1 cellular context compared by ENCODE assay signal in genomic region chr17:45579529-45580495, GRCh38.
TF ChIP-seq lines count a peak whose summit lies in the region.

No MANE protein-coding gene starts in this region.

TF ChIP-seq in HEK293, 187 proteins besides CTCF, POLR2A, EP300 and RAD21 (continued from another document and continues in another):
- no peak for TF ChIP-seq ZNF202 (tag by site-specific recombination; IDR thresholded peaks at IDR 0.05; ENCODE audit: borderline replicate concordance)
- TF ChIP-seq ZNF677 (tag by site-specific recombination; IDR thresholded peaks at IDR 0.05): no peak
- TF ChIP-seq ZNF169 (tag by site-specific recombination; IDR thresholded peaks at IDR 0.05): no peak
- peak; percentile 35 for TF ChIP-seq ZNF335 (tag by site-specific recombination; conservative IDR thresholded peaks at IDR 0.05)
- no peak for TF ChIP-seq ZNF768 (tag by site-specific recombination; IDR thresholded peaks at IDR 0.05)
- TF ChIP-seq EGR2 (tag by site-specific recombination; IDR thresholded peaks at IDR 0.05; ENCODE audit: low read depth): peak; percentile 96
- TF ChIP-seq ZNF548 (tag by site-specific recombination; IDR thresholded peaks at IDR 0.05): no peak
- no peak for TF ChIP-seq TSHZ1 (tag by site-specific recombination; IDR thresholded peaks at IDR 0.05; ENCODE audit: borderline replicate concordance)
- no peak for TF ChIP-seq ZFP41 (tag by site-specific recombination; IDR thresholded peaks at IDR 0.05; ENCODE audit: borderline replicate concordance)
- TF ChIP-seq ZBTB26 (tag by site-specific recombination; optimal IDR thresholded peaks at IDR 0.05): no peak
- TF ChIP-seq ZNF302 (tag by site-specific recombination; IDR thresholded peaks at IDR 0.05; ENCODE audit: low read depth): no peak
- TF ChIP-seq, protein P1, sequence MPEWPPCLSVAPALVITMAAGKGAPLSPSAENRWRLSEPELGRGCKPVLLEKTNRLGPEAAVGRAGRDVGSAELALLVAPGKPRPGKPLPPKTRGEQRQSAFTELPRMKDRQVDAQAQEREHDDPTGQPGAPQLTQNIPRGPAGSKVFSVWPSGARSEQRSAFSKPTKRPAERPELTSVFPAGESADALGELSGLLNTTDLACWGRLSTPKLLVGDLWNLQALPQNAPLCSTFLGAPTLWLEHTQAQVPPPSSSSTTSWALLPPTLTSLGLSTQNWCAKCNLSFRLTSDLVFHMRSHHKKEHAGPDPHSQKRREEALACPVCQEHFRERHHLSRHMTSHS (tag by site-specific recombination; IDR thresholded peaks at IDR 0.05): no peak
- TF ChIP-seq, protein P2, sequence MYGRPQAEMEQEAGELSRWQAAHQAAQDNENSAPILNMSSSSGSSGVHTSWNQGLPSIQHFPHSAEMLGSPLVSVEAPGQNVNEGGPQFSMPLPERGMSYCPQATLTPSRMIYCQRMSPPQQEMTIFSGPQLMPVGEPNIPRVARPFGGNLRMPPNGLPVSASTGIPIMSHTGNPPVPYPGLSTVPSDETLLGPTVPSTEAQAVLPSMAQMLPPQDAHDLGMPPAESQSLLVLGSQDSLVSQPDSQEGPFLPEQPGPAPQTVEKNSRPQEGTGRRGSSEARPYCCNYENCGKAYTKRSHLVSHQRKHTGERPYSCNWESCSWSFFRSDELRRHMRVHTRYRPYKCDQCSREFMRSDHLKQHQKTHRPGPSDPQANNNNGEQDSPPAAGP (tag by site-specific recombination; IDR thresholded peaks at IDR 0.05): 0 out of 2 replicates have a peak, but pooled peaks have one; percentile 62
- TF ChIP-seq ZBTB20 (tag by site-specific recombination; IDR thresholded peaks at IDR 0.05): peak; percentile 51; the same call in 1 of the 2 replicates
- TF ChIP-seq ZNF133 (tag by site-specific recombination; IDR thresholded peaks at IDR 0.05): no peak
- no peak for TF ChIP-seq ZNF837 (tag by site-specific recombination; IDR thresholded peaks at IDR 0.05)
- no peak for TF ChIP-seq ZNF514 (tag by site-specific recombination; IDR thresholded peaks at IDR 0.05)
- TF ChIP-seq ZNF274 (IDR thresholded peaks at IDR 0.05; ENCODE audit: low read length): no peak
- no peak for TF ChIP-seq ZNF274 (tag by site-specific recombination; IDR thresholded peaks at IDR 0.05; ENCODE audit: borderline replicate concordance)
- TF ChIP-seq SALL2 (tag by site-specific recombination; IDR thresholded peaks at IDR 0.05; ENCODE audit: borderline replicate concordance): no peak
- no peak for TF ChIP-seq ZNF146 (tag by site-specific recombination; IDR thresholded peaks at IDR 0.05)
- no peak for TF ChIP-seq ZNF311 (tag by site-specific recombination; IDR thresholded peaks at IDR 0.05; ENCODE audit: borderline replicate concordance)
- TF ChIP-seq ZNF138 (tag by site-specific recombination; IDR thresholded peaks at IDR 0.05; ENCODE audit: borderline replicate concordance): no peak
- TF ChIP-seq ZFP69B (tag by site-specific recombination; IDR thresholded peaks at IDR 0.05): 0 out of 2 replicates have a peak, but pooled peaks have one; percentile 23
- no peak for TF ChIP-seq KLF8 (tag by site-specific recombination; IDR thresholded peaks at IDR 0.05)
- no peak for TF ChIP-seq ZNF132 (tag by site-specific recombination; IDR thresholded peaks at IDR 0.05; ENCODE audit: borderline replicate concordance)
- TF ChIP-seq ZNF148 (tag by site-specific recombination; IDR thresholded peaks at IDR 0.05; ENCODE audit: borderline replicate concordance): no peak
- peak; percentile 93 for TF ChIP-seq ZNF600 (tag by site-specific recombination; IDR thresholded peaks at IDR 0.05)
- TF ChIP-seq ZNF510 (tag by site-specific recombination; IDR thresholded peaks at IDR 0.05; ENCODE audit: insufficient replicate concordance): no peak
- TF ChIP-seq ZNF629 (tag by site-specific recombination; IDR thresholded peaks at IDR 0.05): peak; percentile 36; the same call in 1 of the 2 replicates
- TF ChIP-seq AEBP2 (tag by site-specific recombination; IDR thresholded peaks at IDR 0.05; ENCODE audit: borderline replicate concordance): no peak
- TF ChIP-seq, protein P3, sequence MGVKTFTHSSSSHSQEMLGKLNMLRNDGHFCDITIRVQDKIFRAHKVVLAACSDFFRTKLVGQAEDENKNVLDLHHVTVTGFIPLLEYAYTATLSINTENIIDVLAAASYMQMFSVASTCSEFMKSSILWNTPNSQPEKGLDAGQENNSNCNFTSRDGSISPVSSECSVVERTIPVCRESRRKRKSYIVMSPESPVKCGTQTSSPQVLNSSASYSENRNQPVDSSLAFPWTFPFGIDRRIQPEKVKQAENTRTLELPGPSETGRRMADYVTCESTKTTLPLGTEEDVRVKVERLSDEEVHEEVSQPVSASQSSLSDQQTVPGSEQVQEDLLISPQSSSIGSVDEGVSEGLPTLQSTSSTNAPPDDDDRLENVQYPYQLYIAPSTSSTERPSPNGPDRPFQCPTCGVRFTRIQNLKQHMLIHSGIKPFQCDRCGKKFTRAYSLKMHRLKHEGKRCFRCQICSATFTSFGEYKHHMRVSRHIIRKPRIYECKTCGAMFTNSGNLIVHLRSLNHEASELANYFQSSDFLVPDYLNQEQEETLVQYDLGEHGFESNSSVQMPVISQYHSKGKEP (tag by site-specific recombination; IDR thresholded peaks at IDR 0.05): no peak
- no peak for TF ChIP-seq SP3 (tag by site-specific recombination; IDR thresholded peaks at IDR 0.05)
- no peak for TF ChIP-seq KLF16 (tag by site-specific recombination; IDR thresholded peaks at IDR 0.05)
- TF ChIP-seq GFI1B (tag by site-specific recombination; IDR thresholded peaks at IDR 0.05): no peak
- no peak for TF ChIP-seq ZNF157 (tag by site-specific recombination; IDR thresholded peaks at IDR 0.05)
- TF ChIP-seq ZSCAN4 (tag by site-specific recombination; IDR thresholded peaks at IDR 0.05): no peak
- peak; percentile 68; the same call in 1 of the 2 replicates for TF ChIP-seq MEIS1 (CRISPR knock-in tag; IDR thresholded peaks at IDR 0.05; ENCODE audit: borderline replicate concordance)
- TF ChIP-seq ZNF248 (tag by site-specific recombination; IDR thresholded peaks at IDR 0.05): no peak
- TF ChIP-seq ZNF76 (tag by site-specific recombination; IDR thresholded peaks at IDR 0.05; ENCODE audit: borderline replicate concordance, low read depth): no peak
- TF ChIP-seq TRIM28 (IDR thresholded peaks at IDR 0.05; ENCODE audit: borderline replicate concordance, low read length): no peak
- TF ChIP-seq ZNF10 (tag by site-specific recombination; IDR thresholded peaks at IDR 0.05): no peak; the same call in 1 of the 2 replicates
- no peak for TF ChIP-seq ZNF530 (tag by site-specific recombination; IDR thresholded peaks at IDR 0.05; ENCODE audit: low read depth)
- peak; percentile 97 for TF ChIP-seq ZNF610 (tag by site-specific recombination; IDR thresholded peaks at IDR 0.05; ENCODE audit: borderline replicate concordance)
- TF ChIP-seq OVOL3 (tag by site-specific recombination; IDR thresholded peaks at IDR 0.05): no peak
- no peak for TF ChIP-seq ZBTB11 (tag by site-specific recombination; conservative IDR thresholded peaks at IDR 0.05; ENCODE audit: low read depth)
- peak; percentile 42 for TF ChIP-seq KLF1 (tag by site-specific recombination; IDR thresholded peaks at IDR 0.05)
- TF ChIP-seq ZNF544 (tag by site-specific recombination; IDR thresholded peaks at IDR 0.05): no peak
- 0 out of 2 replicates have a peak, but pooled peaks have one; percentile 14 for TF ChIP-seq SP2 (tag by site-specific recombination; IDR thresholded peaks at IDR 0.05)
- no peak for TF ChIP-seq ZNF19 (tag by site-specific recombination; IDR thresholded peaks at IDR 0.05; ENCODE audit: low read depth)
- 0 out of 2 replicates have a peak, but pooled peaks have one; percentile 32 for TF ChIP-seq ZBTB48 (tag by site-specific recombination; IDR thresholded peaks at IDR 0.05)
- TF ChIP-seq ZNF654 (tag by site-specific recombination; IDR thresholded peaks at IDR 0.05; ENCODE audit: low read depth): no peak
